In the genomic region with DNA sequence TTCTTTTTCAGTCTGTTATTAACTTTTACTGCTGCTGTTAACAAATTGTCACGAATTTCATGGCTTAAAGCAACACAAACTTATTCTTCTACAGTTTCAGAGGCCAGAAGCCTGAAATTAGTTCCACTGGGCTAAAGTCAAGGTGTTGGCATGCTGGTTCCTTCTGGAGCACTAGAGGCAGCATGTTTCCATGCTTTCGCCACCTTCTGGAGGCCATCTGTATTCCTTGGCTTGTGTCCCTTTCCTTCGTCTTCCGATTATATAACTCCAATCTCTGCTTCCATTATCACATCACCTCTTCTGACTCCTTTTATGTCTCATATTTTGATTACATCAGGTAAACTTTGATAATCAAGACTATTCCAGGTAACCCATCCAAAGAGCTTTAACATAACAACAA, we compare ENCODE assay signal across 1 cellular context.
TF ChIP-seq lines count a peak whose summit lies in the region.

No MANE protein-coding gene starts in this region.

TF ChIP-seq in HCT116, 20 proteins besides CTCF, POLR2A, EP300 and RAD21 (continued from another document):
- no peak for TF ChIP-seq FOSL1 (IDR thresholded peaks at IDR 0.05; ENCODE audit: low read depth)
- no peak for TF ChIP-seq EGR1 (IDR thresholded peaks at IDR 0.05; ENCODE audit: low read depth)
- TF ChIP-seq, protein P1, sequence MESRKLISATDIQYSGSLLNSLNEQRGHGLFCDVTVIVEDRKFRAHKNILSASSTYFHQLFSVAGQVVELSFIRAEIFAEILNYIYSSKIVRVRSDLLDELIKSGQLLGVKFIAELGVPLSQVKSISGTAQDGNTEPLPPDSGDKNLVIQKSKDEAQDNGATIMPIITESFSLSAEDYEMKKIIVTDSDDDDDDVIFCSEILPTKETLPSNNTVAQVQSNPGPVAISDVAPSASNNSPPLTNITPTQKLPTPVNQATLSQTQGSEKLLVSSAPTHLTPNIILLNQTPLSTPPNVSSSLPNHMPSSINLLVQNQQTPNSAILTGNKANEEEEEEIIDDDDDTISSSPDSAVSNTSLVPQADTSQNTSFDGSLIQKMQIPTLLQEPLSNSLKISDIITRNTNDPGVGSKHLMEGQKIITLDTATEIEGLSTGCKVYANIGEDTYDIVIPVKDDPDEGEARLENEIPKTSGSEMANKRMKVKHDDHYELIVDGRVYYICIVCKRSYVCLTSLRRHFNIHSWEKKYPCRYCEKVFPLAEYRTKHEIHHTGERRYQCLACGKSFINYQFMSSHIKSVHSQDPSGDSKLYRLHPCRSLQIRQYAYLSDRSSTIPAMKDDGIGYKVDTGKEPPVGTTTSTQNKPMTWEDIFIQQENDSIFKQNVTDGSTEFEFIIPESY (IDR thresholded peaks at IDR 0.05; ENCODE audit: extremely low read depth, insufficient replicate concordance, low read length), result no peak
- TF ChIP-seq SRF (IDR thresholded peaks at IDR 0.05; ENCODE audit: low read depth), result no peak
- TF ChIP-seq YY1 (IDR thresholded peaks at IDR 0.05; ENCODE audit: extremely low read depth, insufficient replicate concordance, low read depth, low read length), result no peak
- TF ChIP-seq TCF7L2 (IDR thresholded peaks at IDR 0.05; ENCODE audit: borderline replicate concordance, extremely low read depth, insufficient read depth, insufficient read length), result no peak
